Comparison of ENCODE assay signal across 1 cellular context in genomic region chr11:84922836-84923235, GRCh38.
TF ChIP-seq lines count a peak whose summit lies in the region.

No MANE protein-coding gene starts in this region.

TF ChIP-seq in GM23338, 12 proteins besides CTCF, POLR2A, EP300 and RAD21 (continued from another document):
- TF ChIP-seq ZNF462 (CRISPR knock-in tag; IDR thresholded peaks at IDR 0.05) = no peak
- no peak for TF ChIP-seq ETS1 (IDR thresholded peaks at IDR 0.05)
- TF ChIP-seq EZH2 (IDR thresholded peaks at IDR 0.05; ENCODE audit: low read depth, unreplicated experiment) = no peak
- TF ChIP-seq POLR2AphosphoS5 (IDR thresholded peaks at IDR 0.05; ENCODE audit: low read depth) = no peak
- TF ChIP-seq NANOG (IDR thresholded peaks at IDR 0.05; ENCODE audit: borderline replicate concordance) = no peak
- TF ChIP-seq EZH2phosphoT487 (IDR thresholded peaks at IDR 0.05; ENCODE audit: unreplicated experiment) = no peak
- no peak for TF ChIP-seq CREB1 (CRISPR knock-in tag; IDR thresholded peaks at IDR 0.05; ENCODE audit: low read depth)
- TF ChIP-seq ZNF331 (CRISPR knock-in tag; IDR thresholded peaks at IDR 0.05; ENCODE audit: low read depth) = no peak
TF ChIP-seq in GM23338: peak in this region for 0.
